Comparison of ENCODE assay signal across 21 cellular contexts in the genomic region with DNA sequence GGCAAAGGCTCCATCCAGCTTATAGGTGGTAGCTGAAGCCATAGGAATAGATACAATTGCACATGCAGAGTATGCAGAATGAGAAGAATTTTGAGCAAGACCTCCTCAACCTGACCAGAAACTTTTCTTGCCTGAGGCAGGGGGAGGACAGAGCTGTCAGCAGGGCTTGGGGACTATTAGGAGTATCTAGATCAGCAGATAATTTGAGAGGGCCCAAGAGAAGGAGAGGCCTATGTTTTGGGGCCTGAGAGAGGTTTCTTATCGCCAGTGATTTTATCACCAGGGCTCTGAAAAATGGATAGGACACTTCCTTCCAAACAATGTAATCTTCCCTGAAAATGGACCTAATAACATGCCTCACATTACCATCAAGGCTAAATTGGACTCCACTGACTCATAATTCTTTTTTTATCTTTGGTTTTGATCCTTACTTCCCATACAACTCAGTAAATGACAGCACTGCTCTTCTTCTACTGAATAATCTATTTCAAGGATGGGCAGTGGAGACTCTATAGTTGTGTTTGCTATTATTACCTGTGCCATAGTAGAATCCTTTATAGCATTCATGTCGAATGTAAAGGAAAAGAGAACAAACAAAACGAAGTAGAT. TPM values are rescaled to one million over a fixed set of nuclear protein-coding genes. Genes with fewer than 3 reads are reported as not detected.
DNase-seq lines count a peak whose midpoint lies in the region; ATAC-seq and TF ChIP-seq lines count a peak whose summit lies in the region.
"Had no signal": no experiment of that assay in that cellular context is flagged by ENCODE, and none has a peak within 500 bp of the region (broad histone marks: within the 10 kb centered on the region; RNA-seq: fewer than 3 reads in every experiment).

No MANE protein-coding gene starts in this region.

- no peaks in the 10 kb centered on the region for H3K9me3 ChIP-seq in HEK293 (ENCODE audit: control insufficient read depth, insufficient read depth, low read depth, low read length)
- no peaks in the 10 kb centered on the region for H3K9me3 ChIP-seq in skeletal muscle tissue (ENCODE audit: control insufficient read depth in 3 of 3, low read length in 3 of 3)
- H3K9me3 ChIP-seq: BLaER1 treated with 17β-estradiol and CSF1 and Interleukin-3, amounts not matched to agents 10 nM and 100 nM; SJCRH30 had no signal

- no peak overlapping the region for H3K27ac ChIP-seq in HEK293 (ENCODE audit: extremely low read depth, low read depth, low read length)
- H3K27ac ChIP-seq in skeletal muscle tissue (ENCODE audit: low read depth, low read length) = peak overlapping the region; percentile 88
- H3K27ac ChIP-seq: BLaER1 treated with 17β-estradiol and CSF1 and Interleukin-3, amounts not matched to agents 10 nM and 100 nM; HL-60; KMS-11; RWPE1; SJCRH30 had no signal

- H3K4me1 ChIP-seq in HEK293 (ENCODE audit: control insufficient read depth, insufficient read depth, low read length) (peaks cover 11% of the 10 kb centered on the region), skeletal muscle tissue (ENCODE audit: control insufficient read depth in 3 of 3, insufficient read depth in 3 of 3, low read length in 3 of 3) (peaks cover 15 to 34% (median 17%) of the 10 kb centered on the region in 3 donors)

- H3K4me3 ChIP-seq in HEK293 (ENCODE audit: low read depth, low read length) (no peak overlapping the region), skeletal muscle tissue (ENCODE audit: low read length in 3 of 3) (peak overlapping the region in 1 of 3 donors; percentile 15), foreskin fibroblast (ENCODE audit: low read depth in 1 of 2, low read length in 2 of 2) (no peak overlapping the region)
- H3K4me3 ChIP-seq: BLaER1 treated with 17β-estradiol and CSF1 and Interleukin-3, amounts not matched to agents 10 nM and 100 nM; SJCRH30 had no signal

- no peaks in the 10 kb centered on the region for H3K27me3 ChIP-seq in skeletal muscle tissue (ENCODE audit: control insufficient read depth in 3 of 3, insufficient read depth in 3 of 3, low read length in 3 of 3)
- H3K27me3 ChIP-seq: BLaER1 treated with 17β-estradiol and CSF1 and Interleukin-3, amounts not matched to agents 10 nM and 100 nM; SJCRH30 had no signal

- TF ChIP-seq CTCF in HEK293 (tag by site-specific recombination; IDR thresholded peaks at IDR 0.05) (no peak), foreskin fibroblast (IDR thresholded peaks at IDR 0.05; ENCODE audit: low read depth, low read length) (no peak)

- H3K4me1 Mint-ChIP-seq in stimulated activated naive CD8-positive, alpha-beta T cell treated with anti-CD3 and anti-CD28 coated beads, Interleukin-15, amount 100 ng/mL, for 72 hours = peaks cover 17% of the 10 kb centered on the region

- no peak overlapping the region for H3K27ac Mint-ChIP-seq in stimulated activated naive CD8-positive, alpha-beta T cell treated with anti-CD3 and anti-CD28 coated beads, Interleukin-15, amount 100 ng/mL, for 72 hours
- H3K27ac Mint-ChIP-seq: CD4-positive, alpha-beta memory T cell; HFFc6 had no signal

- ATAC-seq in SK-N-SH treated with all-trans-retinoic acid at 6 μM for 48 hours = peak; percentile 18; the same call in 1 of the 3 replicates
- no peak for ATAC-seq in stimulated activated naive CD8-positive, alpha-beta T cell treated with anti-CD3 and anti-CD28 coated beads, Interleukin-15, amount 100 ng/mL, for 72 hours

- no peaks in the 10 kb centered on the region for H3K9me3 Mint-ChIP-seq in stimulated activated naive CD8-positive, alpha-beta T cell treated with anti-CD3 and anti-CD28 coated beads, Interleukin-15, amount 100 ng/mL, for 72 hours
- H3K9me3 Mint-ChIP-seq: CD4-positive, alpha-beta memory T cell; HFFc6 had no signal

- H3K36me3 ChIP-seq in HEK293 (ENCODE audit: control insufficient read depth in 2 of 2, insufficient read depth in 1 of 2, low read length in 2 of 2) (no peaks in the 10 kb centered on the region), skeletal muscle tissue (ENCODE audit: control insufficient read depth in 3 of 3, insufficient read depth in 3 of 3, low read length in 3 of 3) (no peaks in the 10 kb centered on the region)
- H3K36me3 ChIP-seq: BLaER1 treated with 17β-estradiol and CSF1 and Interleukin-3, amounts not matched to agents 10 nM and 100 nM; SJCRH30 had no signal

- DNase-seq in myocyte (ENCODE audit: low read depth) (peak; percentile 53), foreskin fibroblast (no peak)
- no peak for DNase-seq in NK-92 treated with Interleukin-12 subunit alpha and Interleukin-12 subunit beta, amount 100 ng/mL, for 24 hours (lab: John Stamatoyannopoulos, UW)
- no peak for DNase-seq in stimulated activated naive CD8-positive, alpha-beta T cell treated with anti-CD3 and anti-CD28 coated beads, Interleukin-15, amount 100 ng/mL, for 72 hours
- DNase-seq: ACHN; CD4-positive, alpha-beta memory T cell; DND-41; H7; HFFc6; NCI-H1092 treated with DMSO at 0.1 percent for 48 hours; NCI-H1436 treated with DMSO at 0.1 percent for 48 hours; NCI-H1930; NCI-H748 treated with DMSO at 0.1 percent for 48 hours; SJCRH30 had no signal

- H3K9ac ChIP-seq in skeletal muscle tissue (ENCODE audit: low read depth in 1 of 3, low read length in 3 of 3) = peak overlapping the region in 2 of 3 donors; percentile 18 to 42
- H3K9ac ChIP-seq: BLaER1 treated with 17β-estradiol and CSF1 and Interleukin-3, amounts not matched to agents 10 nM and 100 nM; KMS-11 had no signal

- no peak overlapping the region for H3K4me3 Mint-ChIP-seq in stimulated activated naive CD8-positive, alpha-beta T cell treated with anti-CD3 and anti-CD28 coated beads, Interleukin-15, amount 100 ng/mL, for 72 hours
- H3K4me3 Mint-ChIP-seq: CD4-positive, alpha-beta memory T cell; HFFc6 had no signal

- POLR2A ChIA-PET in HEK293 (lab: Yijun Ruan, JAX) = no interaction called here

- H3K27me3 Mint-ChIP-seq in stimulated activated naive CD8-positive, alpha-beta T cell treated with anti-CD3 and anti-CD28 coated beads, Interleukin-15, amount 100 ng/mL, for 72 hours = no peaks in the 10 kb centered on the region
- H3K27me3 Mint-ChIP-seq: CD4-positive, alpha-beta memory T cell had no signal

- CTCF ChIA-PET in HEK293 (lab: Yijun Ruan, JAX) = interaction anchor here (0.6 to 1.7 kb wide), 3 partner anchors 9 to 41 kb away, joined by 3 to 6 read pairs (median 4); a partner anchor contains a TSS

TF ChIP-seq in HEK293, 187 proteins besides CTCF, POLR2A, EP300 and RAD21 (continues in another document):
- TF ChIP-seq MEIS1 (CRISPR knock-in tag; IDR thresholded peaks at IDR 0.05; ENCODE audit: borderline replicate concordance) = no peak
- TF ChIP-seq RBAK (tag by site-specific recombination; IDR thresholded peaks at IDR 0.05) = no peak
- TF ChIP-seq, protein P1, sequence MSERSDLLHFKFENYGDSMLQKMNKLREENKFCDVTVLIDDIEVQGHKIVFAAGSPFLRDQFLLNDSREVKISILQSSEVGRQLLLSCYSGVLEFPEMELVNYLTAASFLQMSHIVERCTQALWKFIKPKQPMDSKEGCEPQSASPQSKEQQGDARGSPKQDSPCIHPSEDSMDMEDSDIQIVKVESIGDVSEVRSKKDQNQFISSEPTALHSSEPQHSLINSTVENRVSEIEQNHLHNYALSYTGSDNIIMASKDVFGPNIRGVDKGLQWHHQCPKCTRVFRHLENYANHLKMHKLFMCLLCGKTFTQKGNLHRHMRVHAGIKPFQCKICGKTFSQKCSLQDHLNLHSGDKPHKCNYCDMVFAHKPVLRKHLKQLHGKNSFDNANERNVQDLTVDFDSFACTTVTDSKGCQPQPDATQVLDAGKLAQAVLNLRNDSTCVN (tag by site-specific recombination; optimal IDR thresholded peaks at IDR 0.05) = no peak

TF ChIP-seq in SK-N-SH treated with all-trans-retinoic acid at 6 μM for 48 hours, 23 proteins besides CTCF, POLR2A, EP300 and RAD21 (continues in another document):
- no peak for TF ChIP-seq BACH2 (CRISPR knock-in tag; IDR thresholded peaks at IDR 0.05; ENCODE audit: borderline replicate concordance)
- TF ChIP-seq RARB (CRISPR knock-in tag; IDR thresholded peaks at IDR 0.05) = no peak
- TF ChIP-seq, protein P2, sequence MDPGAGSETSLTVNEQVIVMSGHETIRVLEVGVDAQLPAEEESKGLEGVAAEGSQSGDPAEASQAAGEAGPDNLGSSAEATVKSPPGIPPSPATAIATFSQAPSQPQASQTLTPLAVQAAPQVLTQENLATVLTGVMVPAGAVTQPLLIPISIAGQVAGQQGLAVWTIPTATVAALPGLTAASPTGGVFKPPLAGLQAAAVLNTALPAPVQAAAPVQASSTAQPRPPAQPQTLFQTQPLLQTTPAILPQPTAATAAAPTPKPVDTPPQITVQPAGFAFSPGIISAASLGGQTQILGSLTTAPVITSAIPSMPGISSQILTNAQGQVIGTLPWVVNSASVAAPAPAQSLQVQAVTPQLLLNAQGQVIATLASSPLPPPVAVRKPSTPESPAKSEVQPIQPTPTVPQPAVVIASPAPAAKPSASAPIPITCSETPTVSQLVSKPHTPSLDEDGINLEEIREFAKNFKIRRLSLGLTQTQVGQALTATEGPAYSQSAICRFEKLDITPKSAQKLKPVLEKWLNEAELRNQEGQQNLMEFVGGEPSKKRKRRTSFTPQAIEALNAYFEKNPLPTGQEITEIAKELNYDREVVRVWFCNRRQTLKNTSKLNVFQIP (CRISPR knock-in tag; IDR thresholded peaks at IDR 0.05; ENCODE audit: borderline replicate concordance, low read depth) = no peak
- TF ChIP-seq, protein P3, sequence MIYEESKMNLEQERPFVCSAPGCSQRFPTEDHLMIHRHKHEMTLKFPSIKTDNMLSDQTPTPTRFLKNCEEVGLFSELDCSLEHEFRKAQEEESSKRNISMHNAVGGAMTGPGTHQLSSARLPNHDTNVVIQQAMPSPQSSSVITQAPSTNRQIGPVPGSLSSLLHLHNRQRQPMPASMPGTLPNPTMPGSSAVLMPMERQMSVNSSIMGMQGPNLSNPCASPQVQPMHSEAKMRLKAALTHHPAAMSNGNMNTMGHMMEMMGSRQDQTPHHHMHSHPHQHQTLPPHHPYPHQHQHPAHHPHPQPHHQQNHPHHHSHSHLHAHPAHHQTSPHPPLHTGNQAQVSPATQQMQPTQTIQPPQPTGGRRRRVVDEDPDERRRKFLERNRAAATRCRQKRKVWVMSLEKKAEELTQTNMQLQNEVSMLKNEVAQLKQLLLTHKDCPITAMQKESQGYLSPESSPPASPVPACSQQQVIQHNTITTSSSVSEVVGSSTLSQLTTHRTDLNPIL (CRISPR knock-in tag; IDR thresholded peaks at IDR 0.05; ENCODE audit: low read depth) = no peak
- no peak for TF ChIP-seq PPARA (CRISPR knock-in tag; IDR thresholded peaks at IDR 0.05; ENCODE audit: borderline replicate concordance)
- no peak for TF ChIP-seq ZC3H10 (CRISPR knock-in tag; IDR thresholded peaks at IDR 0.05)
- no peak for TF ChIP-seq ZFP3 (CRISPR knock-in tag; IDR thresholded peaks at IDR 0.05)
- no peak for TF ChIP-seq GLIS3 (CRISPR knock-in tag; IDR thresholded peaks at IDR 0.05)

RNA-seq across cellular contexts. Expression of a gene that starts 15.8 kb away (rescaled TPM):
- total RNA-seq in myocyte = 17.1 and 24.8 TPM in 2 replicates
- polyA plus RNA-seq in myocyte (2012) = 24.4 TPM
- 26.1 TPM for total RNA-seq in skeletal muscle tissue

RNA-seq across cellular contexts. Expression of a gene that starts 17.7 kb away (rescaled TPM):
- total RNA-seq in myocyte (18.8 and 25.4 TPM in 2 replicates), skeletal muscle tissue (11.0 TPM)
- polyA plus RNA-seq in myocyte (2012) = 21.5 TPM

RNA-seq across cellular contexts. Expression of a gene that starts 41.3 kb away (rescaled TPM):
- total RNA-seq in myocyte (16.4 and 19.6 TPM in 2 replicates), skeletal muscle tissue (18.3 TPM)
- 32.4 TPM for polyA plus RNA-seq in myocyte (2012)
